In genomic region chr22:20957118-20957690, GRCh38 we compare ENCODE assay signal across 8 cellular contexts. TPM values are rescaled to one million over a fixed set of nuclear protein-coding genes. Genes with fewer than 3 reads are reported as not detected.
A peak's percentile ranks its signal among the peaks of the same experiment; 100 is the strongest.
DNase-seq lines count a peak whose midpoint lies in the region; ATAC-seq and TF ChIP-seq lines count a peak whose summit lies in the region.

No MANE protein-coding gene starts in this region.

- CTCF ChIA-PET in SK-N-SH (lab: Yijun Ruan, JAX): interaction anchor here (1.2 to 2.3 kb wide), 3 partner anchors 10 to 153 kb away, joined by 4 to 6 read pairs (median 6); partner anchors contain the start of gene AIFM3

- no peak for TF ChIP-seq RAD21 in SK-N-SH (IDR thresholded peaks at IDR 0.05; ENCODE audit: low read length)

- DNase-seq in SK-N-SH: peak; percentile 27
- DNase-seq in astrocyte of the spinal cord (ENCODE audit: low read depth, low spot score): no peak
- DNase-seq in left colon: peak in 1 of 2 donors; percentile 72
- no peak for DNase-seq in testis
- DNase-seq in WERI-Rb-1: no peak
- DNase-seq in endothelial cell (ENCODE audit: low spot score): no peak

- peaks cover 6% of the 10 kb centered on the region for H3K79me2 ChIP-seq in SK-N-SH (ENCODE audit: insufficient read depth)

- peaks cover 0 to 2% of the 10 kb centered on the region in 2 experiments; a peak in 1 of 4 replicates for H3K4me1 ChIP-seq in SK-N-SH (ENCODE audit: control insufficient read depth in 1 of 2, insufficient read depth in 2 of 2, low read depth in 1 of 2, low read length in 1 of 2)
- H3K4me1 ChIP-seq in testis: no peaks in the 10 kb centered on the region

- no peak overlapping the region for H3K4me2 ChIP-seq in SK-N-SH

- H3K9me2 ChIP-seq in SK-N-SH: no peaks in the 10 kb centered on the region

- H3K9me3 ChIP-seq in SK-N-SH: no peaks in the 10 kb centered on the region
- no peaks in the 10 kb centered on the region for H3K9me3 ChIP-seq in testis
- H3K9me3 ChIP-seq in WERI-Rb-1 (ENCODE audit: severe bottlenecking): no peaks in the 10 kb centered on the region

- no peaks in the 10 kb centered on the region for H3K27me3 ChIP-seq in SK-N-SH (ENCODE audit: insufficient read depth)
- H3K27me3 ChIP-seq in testis: no peaks in the 10 kb centered on the region
- no peaks in the 10 kb centered on the region for H3K27me3 ChIP-seq in WERI-Rb-1 (ENCODE audit: insufficient read depth, low read depth, severe bottlenecking)

- H2AFZ ChIP-seq in SK-N-SH (ENCODE audit: low read depth): no peak overlapping the region

- peaks cover 8% of the 10 kb centered on the region for H4K20me1 ChIP-seq in SK-N-SH (ENCODE audit: insufficient read depth)

- no peak for TF ChIP-seq CTCF in SK-N-SH (IDR thresholded peaks at IDR 0.05)
- no peak for TF ChIP-seq CTCF in astrocyte of the spinal cord (IDR thresholded peaks at IDR 0.05; ENCODE audit: low read depth, low read length)
- no peak for TF ChIP-seq CTCF in testis (IDR thresholded peaks at IDR 0.05)
- TF ChIP-seq CTCF in WERI-Rb-1 (IDR thresholded peaks at IDR 0.05; ENCODE audit: low read depth, low read length): no peak
- TF ChIP-seq CTCF in endothelial cell (IDR thresholded peaks at IDR 0.05; ENCODE audit: unreplicated experiment): no peak

- no peak overlapping the region for H3K27ac ChIP-seq in SK-N-SH (ENCODE audit: low read depth in 2 of 2, low read length in 1 of 2)
- no peak overlapping the region for H3K27ac ChIP-seq in testis
- H3K27ac ChIP-seq in WERI-Rb-1: no peak overlapping the region; the same call in 1 of the 2 replicates

- WGBS in SK-N-SH (ENCODE audit: low lambda C conversion rate): 86% methylated on average over 39 of the region's 57 CpGs
- 0% methylated on average over 10 to 47 of the region's 57 CpGs for WGBS in testis, 2 donors

- H3K36me3 ChIP-seq in SK-N-SH (replicated peaks in 1 of 2; ENCODE audit: control insufficient read depth in 1 of 2, insufficient read depth in 2 of 2, low read length in 1 of 2) (peaks cover 10 to 18% of the 10 kb centered on the region in 2 experiments), testis (ENCODE audit: low read depth, missing control alignments) (no peaks in the 10 kb centered on the region), WERI-Rb-1 (peaks cover 22% of the 10 kb centered on the region)

- no peak overlapping the region for H3K4me3 ChIP-seq in SK-N-SH (ENCODE audit: low read depth in 2 of 2, low read length in 1 of 2)
- H3K4me3 ChIP-seq in astrocyte of the spinal cord (ENCODE audit: low read depth, low read length): peak overlapping the region; percentile 55
- peak overlapping the region; percentile 59 to 67 for H3K4me3 ChIP-seq in testis
- no peak overlapping the region for H3K4me3 ChIP-seq in WERI-Rb-1 (ENCODE audit: low read depth, low read length)

- no peaks in the 10 kb centered on the region for H3K9me3 Mint-ChIP-seq in endothelial cell (ENCODE audit: unreplicated experiment)

- in situ Hi-C loops in astrocyte of the spinal cord (cut with HindIII; ENCODE audit: low sequenced_read_pairs): no loop called here

- TF ChIP-seq EP300 in SK-N-SH (IDR thresholded peaks at IDR 0.05; ENCODE audit: borderline replicate concordance in 1 of 2, low read depth in 1 of 2, low read length in 1 of 2): no peak

- H3K36me3 Mint-ChIP-seq in endothelial cell (ENCODE audit: low read depth, unreplicated experiment): no peaks in the 10 kb centered on the region

- intact Hi-C loops in left colon (cut with DNase I, micrococcal nuclease) (no loop called here), testis (cut with DNase I; ENCODE audit: low total_unique reads) (no loop called here)

- no peaks in the 10 kb centered on the region for H3K4me1 Mint-ChIP-seq in endothelial cell (ENCODE audit: unreplicated experiment)

- no peak overlapping the region for H3K27ac Mint-ChIP-seq in endothelial cell (ENCODE audit: unreplicated experiment)

- ATAC-seq in SK-N-SH treated with all-trans-retinoic acid at 6 μM for 48 hours (no peak; the same call in 1 of the 3 replicates), left colon (peak; percentile 57), GM18498 (IDR thresholded peaks at IDR 0.05; ENCODE audit: unreplicated experiment) (no peak)

- peaks cover 5% of the 10 kb centered on the region for H3K27me3 Mint-ChIP-seq in endothelial cell (ENCODE audit: unreplicated experiment)

- H3F3A ChIP-seq in SK-N-SH (replicated peaks; ENCODE audit: insufficient read depth): peaks cover 4% of the 10 kb centered on the region

- no peak overlapping the region for H3K4me3 Mint-ChIP-seq in endothelial cell (ENCODE audit: unreplicated experiment)

- H3K9ac ChIP-seq in SK-N-SH: no peak overlapping the region

- no peak for TF ChIP-seq POLR2A in testis (IDR thresholded peaks at IDR 0.05)

- POLR2A ChIA-PET in SK-N-SH (lab: Yijun Ruan, JAX): interaction anchor here (2.4 kb wide), 1 partner anchor 58 kb away, joined by 5 read pairs; the partner anchor contains the start of gene P2RX6

TF ChIP-seq in SK-N-SH, 30 proteins besides CTCF, POLR2A, EP300 and RAD21 (continues in another document):
- no peak for TF ChIP-seq RXRA (IDR thresholded peaks at IDR 0.05; ENCODE audit: borderline replicate concordance, low read depth)
- no peak for TF ChIP-seq RCOR1 (IDR thresholded peaks at IDR 0.05; ENCODE audit: low read length)

TF ChIP-seq in SK-N-SH treated with all-trans-retinoic acid at 6 μM for 48 hours, 23 proteins besides CTCF, POLR2A, EP300 and RAD21 (continues in another document):
- no peak for TF ChIP-seq TSHZ2 (CRISPR knock-in tag; IDR thresholded peaks at IDR 0.05)
- no peak for TF ChIP-seq ARNTL (CRISPR knock-in tag; IDR thresholded peaks at IDR 0.05; ENCODE audit: borderline replicate concordance, low read depth)
- no peak for TF ChIP-seq ZNF70 (CRISPR knock-in tag; IDR thresholded peaks at IDR 0.05)

RNA-seq across cellular contexts. Expression of gene AIFM3, which starts 9.9 kb away (rescaled TPM):
- polyA plus RNA-seq in SK-N-SH (2012; rRNA removed): 1.3 and 1.7 TPM in 2 replicates
- polyA plus RNA-seq in SK-N-SH (2012; cell fraction: cytosol; rRNA removed): 0.77 and 0.98 TPM in 2 replicates
- polyA plus RNA-seq in SK-N-SH (2012; cell fraction: nucleus; rRNA removed): 4.7 and 6.1 TPM in 2 replicates
- 100 to 1,000 TPM; 126 to 184 TPM for total RNA-seq in left colon
- 1 to 10 TPM; 1.6 to 2.9 TPM for total RNA-seq in testis
- polyA plus RNA-seq in testis (ENCODE audit: insufficient read depth, low read depth, low replicate concordance): 0.88 TPM
- total RNA-seq in endothelial cell (ENCODE audit: unreplicated experiment): 0.15 TPM

RNA-seq across cellular contexts. Expression of gene LZTR1, which starts 24.9 kb away (rescaled TPM):
- polyA plus RNA-seq in SK-N-SH (2012; rRNA removed): 37.7 and 41.5 TPM in 2 replicates
- polyA plus RNA-seq in SK-N-SH (2012; cell fraction: cytosol; rRNA removed): 11.9 and 15.0 TPM in 2 replicates
- 294 and 344 TPM in 2 replicates for polyA plus RNA-seq in SK-N-SH (2012; cell fraction: nucleus; rRNA removed)
- total RNA-seq in left colon: 10 to 100 TPM; 49.9 to 50.4 TPM
- 10 to 100 TPM; 61.5 to 61.6 TPM for total RNA-seq in testis
- polyA plus RNA-seq in testis (ENCODE audit: insufficient read depth, low read depth, low replicate concordance): 32.4 TPM
- 113 TPM for total RNA-seq in endothelial cell (ENCODE audit: unreplicated experiment)

RNA-seq across cellular contexts. Expression of gene CRKL, which starts 40.0 kb away (rescaled TPM):
- polyA plus RNA-seq in SK-N-SH (2012; rRNA removed): 9.6 and 10.2 TPM in 2 replicates
- 12.2 and 12.7 TPM in 2 replicates for polyA plus RNA-seq in SK-N-SH (2012; cell fraction: cytosol; rRNA removed)
- polyA plus RNA-seq in SK-N-SH (2012; cell fraction: nucleus; rRNA removed): 6.8 and 8.9 TPM in 2 replicates
- 10 to 100 TPM; 51.3 to 60.9 TPM for total RNA-seq in left colon
- 10 to 100 TPM; 47.5 to 60.2 TPM for total RNA-seq in testis
- polyA plus RNA-seq in testis (ENCODE audit: insufficient read depth, low read depth, low replicate concordance): 31.9 TPM
- total RNA-seq in endothelial cell (ENCODE audit: unreplicated experiment): 59.1 TPM

RNA-seq across cellular contexts. Expression of gene THAP7, which starts 44.7 kb away (rescaled TPM):
- polyA plus RNA-seq in SK-N-SH (2012; rRNA removed): 26.3 and 32.0 TPM in 2 replicates
- 13.8 and 18.1 TPM in 2 replicates for polyA plus RNA-seq in SK-N-SH (2012; cell fraction: cytosol; rRNA removed)
- 74.4 and 90.6 TPM in 2 replicates for polyA plus RNA-seq in SK-N-SH (2012; cell fraction: nucleus; rRNA removed)
- total RNA-seq in left colon: 10 to 100 TPM; 18.1 to 20.0 TPM
- 10 to 100 TPM; 75.8 to 96.5 TPM for total RNA-seq in testis
- polyA plus RNA-seq in testis (ENCODE audit: insufficient read depth, low read depth, low replicate concordance): 60.6 TPM
- 13.5 TPM for total RNA-seq in endothelial cell (ENCODE audit: unreplicated experiment)

RNA-seq across cellular contexts. Expression of gene P2RX6, which starts 57.8 kb away (rescaled TPM):
- 7.1 and 12.9 TPM in 2 replicates for polyA plus RNA-seq in SK-N-SH (2012; rRNA removed)
- 1.4 and 2.6 TPM in 2 replicates for polyA plus RNA-seq in SK-N-SH (2012; cell fraction: cytosol; rRNA removed)
- 78.5 and 91.0 TPM in 2 replicates for polyA plus RNA-seq in SK-N-SH (2012; cell fraction: nucleus; rRNA removed)
- 1 to 10 TPM in 1 of 2 donors, under 1 TPM in 1; 0.73 to 1.5 TPM for total RNA-seq in left colon
- 10 to 100 TPM in 1 of 2 donors, 1 to 10 TPM in 1; 7.0 to 24.0 TPM for total RNA-seq in testis
- polyA plus RNA-seq in testis (ENCODE audit: insufficient read depth, low read depth, low replicate concordance): 5.2 TPM
- not detected for total RNA-seq in endothelial cell (ENCODE audit: unreplicated experiment)

Comparison
In these comparisons a context has a peak if more than half of its experiments do, and no peak if none do; other contexts are left out.
1. H3K4me3 ChIP-seq: peak in astrocyte of the spinal cord (single experiment) and testis (2 of 2); none in SK-N-SH (0 of 2) and WERI-Rb-1 (single experiment).
2. RNA of gene AIFM3, which starts 9.9 kb away (total RNA-seq): 126 to 184 TPM in left colon; 1.6 to 2.9 TPM in testis and 0.15 TPM in endothelial cell (single experiment); every median in the first group is over 10 times any median in the second.